Comparison of ENCODE assay signal across 1 cellular context in the genomic region with DNA sequence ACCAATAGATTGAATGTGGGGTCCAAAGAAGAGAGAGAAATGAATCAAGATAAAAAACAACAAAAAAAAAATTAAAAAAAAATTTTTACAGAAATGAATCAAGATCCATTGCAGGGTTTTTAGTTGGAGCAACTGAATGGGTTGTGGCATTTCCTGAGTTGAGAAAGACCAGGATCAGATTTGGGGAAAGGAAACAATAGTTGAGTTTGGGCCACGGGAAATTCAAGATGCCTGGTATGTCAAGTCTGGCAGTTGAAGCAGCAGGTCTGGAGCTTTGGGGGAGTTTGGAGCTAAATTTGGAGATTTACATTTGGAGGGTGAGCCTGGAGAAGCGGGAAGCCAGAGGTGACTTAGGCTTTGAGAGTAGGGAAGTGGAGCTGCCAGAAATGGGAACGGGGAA.
TF ChIP-seq lines count a peak whose summit lies in the region.

No MANE protein-coding gene starts in this region.

TF ChIP-seq in SK-N-SH treated with all-trans-retinoic acid at 6 μM for 48 hours, 23 proteins besides CTCF, POLR2A, EP300 and RAD21:
- TF ChIP-seq, protein P1, sequence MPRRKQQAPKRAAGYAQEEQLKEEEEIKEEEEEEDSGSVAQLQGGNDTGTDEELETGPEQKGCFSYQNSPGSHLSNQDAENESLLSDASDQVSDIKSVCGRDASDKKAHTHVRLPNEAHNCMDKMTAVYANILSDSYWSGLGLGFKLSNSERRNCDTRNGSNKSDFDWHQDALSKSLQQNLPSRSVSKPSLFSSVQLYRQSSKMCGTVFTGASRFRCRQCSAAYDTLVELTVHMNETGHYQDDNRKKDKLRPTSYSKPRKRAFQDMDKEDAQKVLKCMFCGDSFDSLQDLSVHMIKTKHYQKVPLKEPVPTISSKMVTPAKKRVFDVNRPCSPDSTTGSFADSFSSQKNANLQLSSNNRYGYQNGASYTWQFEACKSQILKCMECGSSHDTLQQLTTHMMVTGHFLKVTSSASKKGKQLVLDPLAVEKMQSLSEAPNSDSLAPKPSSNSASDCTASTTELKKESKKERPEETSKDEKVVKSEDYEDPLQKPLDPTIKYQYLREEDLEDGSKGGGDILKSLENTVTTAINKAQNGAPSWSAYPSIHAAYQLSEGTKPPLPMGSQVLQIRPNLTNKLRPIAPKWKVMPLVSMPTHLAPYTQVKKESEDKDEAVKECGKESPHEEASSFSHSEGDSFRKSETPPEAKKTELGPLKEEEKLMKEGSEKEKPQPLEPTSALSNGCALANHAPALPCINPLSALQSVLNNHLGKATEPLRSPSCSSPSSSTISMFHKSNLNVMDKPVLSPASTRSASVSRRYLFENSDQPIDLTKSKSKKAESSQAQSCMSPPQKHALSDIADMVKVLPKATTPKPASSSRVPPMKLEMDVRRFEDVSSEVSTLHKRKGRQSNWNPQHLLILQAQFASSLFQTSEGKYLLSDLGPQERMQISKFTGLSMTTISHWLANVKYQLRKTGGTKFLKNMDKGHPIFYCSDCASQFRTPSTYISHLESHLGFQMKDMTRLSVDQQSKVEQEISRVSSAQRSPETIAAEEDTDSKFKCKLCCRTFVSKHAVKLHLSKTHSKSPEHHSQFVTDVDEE (CRISPR knock-in tag; IDR thresholded peaks at IDR 0.05), result no peak
- TF ChIP-seq ZNF565 (CRISPR knock-in tag; conservative IDR thresholded peaks at IDR 0.05; ENCODE audit: low read depth) (no peak), ZNF70 (CRISPR knock-in tag; IDR thresholded peaks at IDR 0.05) (no peak), ZFP30 (CRISPR knock-in tag; IDR thresholded peaks at IDR 0.05) (no peak), OSR1 (CRISPR knock-in tag; IDR thresholded peaks at IDR 0.05) (no peak), PPARA (CRISPR knock-in tag; IDR thresholded peaks at IDR 0.05; ENCODE audit: borderline replicate concordance) (no peak), TCF4 (CRISPR knock-in tag; IDR thresholded peaks at IDR 0.05; ENCODE audit: borderline replicate concordance) (no peak), CSDC2 (CRISPR knock-in tag; IDR thresholded peaks at IDR 0.05) (no peak), ISL1 (CRISPR knock-in tag; IDR thresholded peaks at IDR 0.05) (no peak), ESRRG (CRISPR knock-in tag; IDR thresholded peaks at IDR 0.05) (no peak), RARB (CRISPR knock-in tag; IDR thresholded peaks at IDR 0.05) (no peak), SNAI2 (CRISPR knock-in tag; IDR thresholded peaks at IDR 0.05) (no peak), TOX (CRISPR knock-in tag; IDR thresholded peaks at IDR 0.05; ENCODE audit: borderline replicate concordance) (no peak), ZC3H10 (CRISPR knock-in tag; IDR thresholded peaks at IDR 0.05) (no peak), BACH2 (CRISPR knock-in tag; IDR thresholded peaks at IDR 0.05; ENCODE audit: borderline replicate concordance) (no peak), GLIS3 (CRISPR knock-in tag; IDR thresholded peaks at IDR 0.05) (no peak)
- TF ChIP-seq, protein P2, sequence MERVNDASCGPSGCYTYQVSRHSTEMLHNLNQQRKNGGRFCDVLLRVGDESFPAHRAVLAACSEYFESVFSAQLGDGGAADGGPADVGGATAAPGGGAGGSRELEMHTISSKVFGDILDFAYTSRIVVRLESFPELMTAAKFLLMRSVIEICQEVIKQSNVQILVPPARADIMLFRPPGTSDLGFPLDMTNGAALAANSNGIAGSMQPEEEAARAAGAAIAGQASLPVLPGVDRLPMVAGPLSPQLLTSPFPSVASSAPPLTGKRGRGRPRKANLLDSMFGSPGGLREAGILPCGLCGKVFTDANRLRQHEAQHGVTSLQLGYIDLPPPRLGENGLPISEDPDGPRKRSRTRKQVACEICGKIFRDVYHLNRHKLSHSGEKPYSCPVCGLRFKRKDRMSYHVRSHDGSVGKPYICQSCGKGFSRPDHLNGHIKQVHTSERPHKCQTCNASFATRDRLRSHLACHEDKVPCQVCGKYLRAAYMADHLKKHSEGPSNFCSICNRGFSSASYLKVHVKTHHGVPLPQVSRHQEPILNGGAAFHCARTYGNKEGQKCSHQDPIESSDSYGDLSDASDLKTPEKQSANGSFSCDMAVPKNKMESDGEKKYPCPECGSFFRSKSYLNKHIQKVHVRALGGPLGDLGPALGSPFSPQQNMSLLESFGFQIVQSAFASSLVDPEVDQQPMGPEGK (CRISPR knock-in tag; IDR thresholded peaks at IDR 0.05; ENCODE audit: borderline replicate concordance), result no peak
- TF ChIP-seq, protein P3, sequence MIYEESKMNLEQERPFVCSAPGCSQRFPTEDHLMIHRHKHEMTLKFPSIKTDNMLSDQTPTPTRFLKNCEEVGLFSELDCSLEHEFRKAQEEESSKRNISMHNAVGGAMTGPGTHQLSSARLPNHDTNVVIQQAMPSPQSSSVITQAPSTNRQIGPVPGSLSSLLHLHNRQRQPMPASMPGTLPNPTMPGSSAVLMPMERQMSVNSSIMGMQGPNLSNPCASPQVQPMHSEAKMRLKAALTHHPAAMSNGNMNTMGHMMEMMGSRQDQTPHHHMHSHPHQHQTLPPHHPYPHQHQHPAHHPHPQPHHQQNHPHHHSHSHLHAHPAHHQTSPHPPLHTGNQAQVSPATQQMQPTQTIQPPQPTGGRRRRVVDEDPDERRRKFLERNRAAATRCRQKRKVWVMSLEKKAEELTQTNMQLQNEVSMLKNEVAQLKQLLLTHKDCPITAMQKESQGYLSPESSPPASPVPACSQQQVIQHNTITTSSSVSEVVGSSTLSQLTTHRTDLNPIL (CRISPR knock-in tag; IDR thresholded peaks at IDR 0.05; ENCODE audit: low read depth), result no peak
- TF ChIP-seq, protein P4, sequence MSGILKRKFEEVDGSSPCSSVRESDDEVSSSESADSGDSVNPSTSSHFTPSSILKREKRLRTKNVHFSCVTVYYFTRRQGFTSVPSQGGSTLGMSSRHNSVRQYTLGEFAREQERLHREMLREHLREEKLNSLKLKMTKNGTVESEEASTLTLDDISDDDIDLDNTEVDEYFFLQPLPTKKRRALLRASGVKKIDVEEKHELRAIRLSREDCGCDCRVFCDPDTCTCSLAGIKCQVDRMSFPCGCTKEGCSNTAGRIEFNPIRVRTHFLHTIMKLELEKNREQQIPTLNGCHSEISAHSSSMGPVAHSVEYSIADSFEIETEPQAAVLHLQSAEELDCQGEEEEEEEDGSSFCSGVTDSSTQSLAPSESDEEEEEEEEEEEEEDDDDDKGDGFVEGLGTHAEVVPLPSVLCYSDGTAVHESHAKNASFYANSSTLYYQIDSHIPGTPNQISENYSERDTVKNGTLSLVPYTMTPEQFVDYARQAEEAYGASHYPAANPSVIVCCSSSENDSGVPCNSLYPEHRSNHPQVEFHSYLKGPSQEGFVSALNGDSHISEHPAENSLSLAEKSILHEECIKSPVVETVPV (CRISPR knock-in tag; IDR thresholded peaks at IDR 0.05), result no peak
